29 cellular contexts compared by ENCODE assay signal in genomic region chr9:4402501-4402900, GRCh38.
"Had no signal": no experiment of that assay in that cellular context is flagged by ENCODE, and none has a peak within 500 bp of the region (broad histone marks: within the 10 kb centered on the region; RNA-seq: fewer than 3 reads in every experiment).

No MANE protein-coding gene starts in this region.

- H3K27me3 ChIP-seq: colonic mucosa, esophagus muscularis mucosa, esophagus squamous epithelium, gastrocnemius medialis, gastroesophageal sphincter, heart left ventricle, heart right ventricle had no signal

- ATAC-seq: effector memory CD8-positive, alpha-beta T cell; esophagus mucosa; foreskin keratinocyte; gastrocnemius medialis; gastroesophageal sphincter; heart left ventricle; heart right ventricle had no signal

- H3K27ac ChIP-seq: colonic mucosa, coronary artery, dorsolateral prefrontal cortex, epithelial cell of prostate, esophagus muscularis mucosa, esophagus squamous epithelium, foreskin keratinocyte, gastrocnemius medialis, gastroesophageal sphincter, heart left ventricle, heart right ventricle had no signal

- H3K4me3 ChIP-seq: colonic mucosa, coronary artery, dorsolateral prefrontal cortex, esophagus muscularis mucosa, esophagus squamous epithelium, gastrocnemius medialis, gastroesophageal sphincter, heart left ventricle, heart right ventricle had no signal

- H3K27ac Mint-ChIP-seq: dendritic cell treated with granulocyte-macrophage colony-stimulating factor and Interleukin-4, amounts not matched to agents 40 ng/mL and 50 ng/mL, for 4 days; effector memory CD8-positive, alpha-beta T cell; endodermal cell had no signal

- H3K4me1 Mint-ChIP-seq: endodermal cell had no signal

- H3K4me3 Mint-ChIP-seq: dendritic cell treated with granulocyte-macrophage colony-stimulating factor and Interleukin-4, amounts not matched to agents 40 ng/mL and 50 ng/mL, for 4 days; effector memory CD8-positive, alpha-beta T cell; endodermal cell had no signal

- DNase-seq: colonic mucosa; cortex of kidney; dermis blood vessel endothelial cell; dorsolateral prefrontal cortex; effector CD4-positive, alpha-beta T cell; effector CD8-positive, alpha-beta T cell; effector memory CD4-positive, alpha-beta T cell; effector memory CD8-positive, alpha-beta T cell; endodermal cell; erythroblast; esophagus squamous epithelium; foreskin fibroblast; foreskin keratinocyte; foreskin melanocyte; gastrocnemius medialis; glutamatergic neuron; head of caudate nucleus; heart left ventricle; heart right ventricle had no signal

- FAIRE-seq: colon, endometrium, endothelial cell of umbilical vein, frontal cortex had no signal

- H3K36me3 ChIP-seq: colonic mucosa, esophagus muscularis mucosa, esophagus squamous epithelium, gastrocnemius medialis, gastroesophageal sphincter, heart left ventricle, heart right ventricle had no signal

- H3K4me1 ChIP-seq: colonic mucosa, esophagus muscularis mucosa, esophagus squamous epithelium, foreskin keratinocyte, gastrocnemius medialis, gastroesophageal sphincter, heart left ventricle, heart right ventricle had no signal

- H3K9me3 ChIP-seq: colonic mucosa, gastrocnemius medialis had no signal
